Comparison of ENCODE assay signal across 1 cellular context in genomic region chr1:24744911-24745710, GRCh38.
TF ChIP-seq lines count a peak whose summit lies in the region.

CLIC4 (plus strand) TSS chr1:24745447; CDS start chr1:24745554, 107 bp downstream.

TF ChIP-seq in WTC11, 78 proteins besides CTCF, POLR2A, EP300 and RAD21 (continued from another document and continues in another):
- TF ChIP-seq ZNF121 (CRISPR knock-in tag; IDR thresholded peaks at IDR 0.05), result 0 out of 2 replicates have a peak, but pooled peaks have one; percentile 36
- TF ChIP-seq EMX1 (CRISPR knock-in tag; IDR thresholded peaks at IDR 0.05), result no peak
- peak; percentile 59; the same call in 1 of the 2 replicates for TF ChIP-seq ZBTB21 (CRISPR knock-in tag; IDR thresholded peaks at IDR 0.05; ENCODE audit: borderline replicate concordance)
- TF ChIP-seq FOXP4 (CRISPR knock-in tag; IDR thresholded peaks at IDR 0.05), result peak; percentile 78; the same call in 1 of the 2 replicates
- no peak for TF ChIP-seq ZNF138 (CRISPR knock-in tag; conservative IDR thresholded peaks at IDR 0.05)
- no peak for TF ChIP-seq JAZF1 (CRISPR knock-in tag; IDR thresholded peaks at IDR 0.05)
- TF ChIP-seq E2F5 (CRISPR knock-in tag; IDR thresholded peaks at IDR 0.05), result peak; percentile 93
- no peak for TF ChIP-seq ZNF396 (CRISPR knock-in tag; IDR thresholded peaks at IDR 0.05; ENCODE audit: borderline replicate concordance)
- no peak for TF ChIP-seq ZNF317 (CRISPR knock-in tag; IDR thresholded peaks at IDR 0.05; ENCODE audit: borderline replicate concordance, low read depth)
- no peak for TF ChIP-seq RELA (CRISPR knock-in tag; IDR thresholded peaks at IDR 0.05; ENCODE audit: borderline replicate concordance)
- TF ChIP-seq JUN (CRISPR knock-in tag; IDR thresholded peaks at IDR 0.05), result 0 out of 2 replicates have a peak, but pooled peaks have one; percentile 56
- peak; percentile 78; the same call in 1 of the 2 replicates for TF ChIP-seq E2F4 (CRISPR knock-in tag; IDR thresholded peaks at IDR 0.05; ENCODE audit: borderline replicate concordance, low read depth)
- TF ChIP-seq PREB (CRISPR knock-in tag; IDR thresholded peaks at IDR 0.05; ENCODE audit: borderline replicate concordance), result no peak
- no peak for TF ChIP-seq OVOL2 (CRISPR knock-in tag; IDR thresholded peaks at IDR 0.05; ENCODE audit: borderline replicate concordance)
- TF ChIP-seq GABPB1 (CRISPR knock-in tag; IDR thresholded peaks at IDR 0.05), result peak; percentile 74
- TF ChIP-seq NR2C2 (CRISPR knock-in tag; IDR thresholded peaks at IDR 0.05), result no peak
- TF ChIP-seq NR3C1 (CRISPR knock-in tag; conservative IDR thresholded peaks at IDR 0.05; ENCODE audit: low read depth), result 0 out of 2 replicates have a peak, but pooled peaks have one; percentile 22
- no peak for TF ChIP-seq ESRRA (CRISPR knock-in tag; IDR thresholded peaks at IDR 0.05; ENCODE audit: borderline replicate concordance)
- no peak for TF ChIP-seq ZNF219 (CRISPR knock-in tag; IDR thresholded peaks at IDR 0.05; ENCODE audit: borderline replicate concordance)
- no peak for TF ChIP-seq NFE2L1 (CRISPR knock-in tag; IDR thresholded peaks at IDR 0.05)
- TF ChIP-seq ATF1 (CRISPR knock-in tag; IDR thresholded peaks at IDR 0.05), result no peak
- no peak for TF ChIP-seq HMGA2 (CRISPR knock-in tag; IDR thresholded peaks at IDR 0.05)
- no peak for TF ChIP-seq ATF3 (CRISPR knock-in tag; conservative IDR thresholded peaks at IDR 0.05)
- TF ChIP-seq ZNF512 (CRISPR knock-in tag; IDR thresholded peaks at IDR 0.05; ENCODE audit: borderline replicate concordance), result no peak
- no peak for TF ChIP-seq ZNF671 (CRISPR knock-in tag; IDR thresholded peaks at IDR 0.05)
- peak; percentile 22; the same call in 1 of the 2 replicates for TF ChIP-seq ETV6 (CRISPR knock-in tag; IDR thresholded peaks at IDR 0.05)
- TF ChIP-seq TCF7 (CRISPR knock-in tag; IDR thresholded peaks at IDR 0.05; ENCODE audit: low read depth), result no peak
- no peak for TF ChIP-seq GRHL2 (CRISPR knock-in tag; IDR thresholded peaks at IDR 0.05; ENCODE audit: insufficient replicate concordance, severe bottlenecking)
- TF ChIP-seq FOXP1 (CRISPR knock-in tag; IDR thresholded peaks at IDR 0.05; ENCODE audit: borderline replicate concordance), result peak; percentile 67; the same call in 1 of the 2 replicates
- no peak for TF ChIP-seq AR (CRISPR knock-in tag; IDR thresholded peaks at IDR 0.05)
- TF ChIP-seq HMGXB4 (CRISPR knock-in tag; IDR thresholded peaks at IDR 0.05), result peak; percentile 84; the same call in 1 of the 2 replicates
- TF ChIP-seq SOX15 (CRISPR knock-in tag; IDR thresholded peaks at IDR 0.05), result no peak
- TF ChIP-seq ZNF416 (CRISPR knock-in tag; IDR thresholded peaks at IDR 0.05), result 0 out of 2 replicates have a peak, but pooled peaks have one; percentile 13
- no peak for TF ChIP-seq FOXJ3 (CRISPR knock-in tag; IDR thresholded peaks at IDR 0.05; ENCODE audit: borderline replicate concordance)
- 0 out of 2 replicates have a peak, but pooled peaks have one; percentile 32 for TF ChIP-seq TEAD4 (CRISPR knock-in tag; IDR thresholded peaks at IDR 0.05)
- TF ChIP-seq ELF4 (CRISPR knock-in tag; IDR thresholded peaks at IDR 0.05; ENCODE audit: low read depth), result no peak
- TF ChIP-seq IRF1 (CRISPR knock-in tag; IDR thresholded peaks at IDR 0.05), result no peak
- no peak; the same call in 1 of the 2 replicates for TF ChIP-seq ZNF423 (CRISPR knock-in tag; IDR thresholded peaks at IDR 0.05)
- peak; percentile 98 for TF ChIP-seq SP1 (CRISPR knock-in tag; conservative IDR thresholded peaks at IDR 0.05)
- TF ChIP-seq ERG (CRISPR knock-in tag; IDR thresholded peaks at IDR 0.05), result no peak
- no peak for TF ChIP-seq ZNF425 (CRISPR knock-in tag; conservative IDR thresholded peaks at IDR 0.05)
- peak; percentile 54; the same call in 1 of the 2 replicates for TF ChIP-seq MYBL2 (CRISPR knock-in tag; IDR thresholded peaks at IDR 0.05)
- peak; percentile 54; the same call in 1 of the 2 replicates for TF ChIP-seq USF1 (CRISPR knock-in tag; IDR thresholded peaks at IDR 0.05)
- no peak; the same call in 1 of the 2 replicates for TF ChIP-seq ZBTB43 (CRISPR knock-in tag; IDR thresholded peaks at IDR 0.05)
